17 cellular contexts compared by ENCODE assay signal in the genomic region with DNA sequence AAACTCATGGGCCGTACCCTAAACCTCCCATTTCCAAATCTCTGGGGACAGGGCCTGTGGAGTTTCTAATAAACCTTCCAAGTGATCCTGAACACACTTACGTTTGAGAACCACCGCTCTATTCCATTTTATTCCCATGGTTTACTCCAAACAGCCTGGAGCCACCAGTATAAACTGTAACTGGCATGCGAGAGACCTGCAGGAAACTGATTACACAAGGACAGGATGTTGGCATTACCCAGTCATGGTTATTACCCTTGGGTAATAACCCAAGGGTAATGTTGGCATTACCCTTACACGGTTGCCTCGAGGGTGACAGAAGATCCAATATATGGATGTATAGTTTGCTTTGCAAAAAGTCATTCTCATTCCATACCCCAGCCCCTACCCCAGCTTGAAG.
"Had no signal": no experiment of that assay in that cellular context is flagged by ENCODE, and none has a peak within 500 bp of the region (broad histone marks: within the 10 kb centered on the region; RNA-seq: fewer than 3 reads in every experiment).

No MANE protein-coding gene starts in this region.

- H3K4me2 ChIP-seq: hepatocyte had no signal

- H3K27me3 ChIP-seq: brain microvascular endothelial cell, hepatocyte, ovary, sigmoid colon, testis, upper lobe of right lung had no signal

- H3K79me2 ChIP-seq: hepatocyte had no signal

- H3K9me3 ChIP-seq: ovary, sigmoid colon, spleen, testis, upper lobe of right lung had no signal

- H3K27ac ChIP-seq: brain microvascular endothelial cell, hepatocyte, ovary, sigmoid colon, spleen, testis, upper lobe of right lung had no signal

- DNase-seq: activated CD4-positive, alpha-beta T cell treated with anti-CD3 and anti-CD28 coated beads, Interleukin-2, amount 50 U/mL, for 48 hours; activated naive CD4-positive, alpha-beta T cell treated with Interleukin-2 at 50 U/mL for 16 hours; anterior cingulate cortex; brain microvascular endothelial cell; cerebellar nuclear complex; effector memory CD8-positive, alpha-beta T cell; left ventricle myocardium superior; ovary; sigmoid colon; spleen; stimulated activated CD4-positive, alpha-beta T cell treated with anti-CD3 and anti-CD28 coated beads, Interleukin-1b, Interleukin-23, amount 100 ng/mL, for 48 hours; stimulated activated naive CD8-positive, alpha-beta T cell treated with anti-CD3 and anti-CD28 coated beads, Interleukin-15, amount 100 ng/mL, for 72 hours; T-helper 9 cell; testis; upper lobe of right lung had no signal

- H3K4me3 ChIP-seq: hepatocyte, ovary, sigmoid colon, spleen, testis, upper lobe of right lung had no signal

- H3K36me3 ChIP-seq: brain microvascular endothelial cell, ovary, sigmoid colon, spleen, upper lobe of right lung had no signal

- H3K4me1 ChIP-seq: sigmoid colon, spleen, testis, upper lobe of right lung had no signal

- ATAC-seq: activated T-helper 17 cell treated with anti-CD3 and anti-CD28 coated beads, Interleukin-2, amount 50 U/mL, for 72 hours; effector memory CD8-positive, alpha-beta T cell; left ventricle myocardium superior; stimulated activated naive CD8-positive, alpha-beta T cell treated with anti-CD3 and anti-CD28 coated beads, Interleukin-15, amount 100 ng/mL, for 72 hours; upper lobe of right lung had no signal

- H2AFZ ChIP-seq: hepatocyte had no signal
